8 cellular contexts compared by ENCODE assay signal in the genomic region with DNA sequence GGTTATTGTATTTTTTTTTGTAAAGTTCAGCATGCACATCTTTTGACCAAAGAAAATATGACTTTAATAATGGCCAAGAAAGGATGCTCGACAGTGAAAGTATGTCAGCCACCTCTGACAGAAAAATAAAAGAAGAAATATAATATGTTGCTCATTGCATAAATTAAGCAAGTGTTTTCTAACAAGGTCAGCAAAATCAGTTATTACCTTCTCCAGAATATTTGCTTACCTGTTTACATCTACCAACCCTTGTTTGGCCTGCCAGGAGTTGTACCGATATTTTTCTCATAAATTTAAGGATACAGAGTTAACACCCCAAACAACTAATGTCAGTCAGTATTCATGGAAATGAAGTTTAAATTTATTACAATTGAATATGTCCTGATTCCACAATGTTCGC.
"Had no signal": no experiment of that assay in that cellular context is flagged by ENCODE, and none has a peak within 500 bp of the region (broad histone marks: within the 10 kb centered on the region; RNA-seq: fewer than 3 reads in every experiment).

No MANE protein-coding gene starts in this region.

- H3K4me3 ChIP-seq: GM12878 had no signal

- DNase-seq: GDM1, GF-D8 had no signal

- ATAC-seq: GM12878 had no signal

- FAIRE-seq: G401.6, GM12878, GM12891, GM12892, GM18507, GM19239 had no signal
